18 cellular contexts compared by ENCODE assay signal in genomic region chr1:33122483-33123170, GRCh38. TPM values are rescaled to one million over a fixed set of nuclear protein-coding genes. Genes with fewer than 3 reads are reported as not detected.
DNase-seq lines count a peak whose midpoint lies in the region; ATAC-seq and TF ChIP-seq lines count a peak whose summit lies in the region.
"Had no signal": no experiment of that assay in that cellular context is flagged by ENCODE, and none has a peak within 500 bp of the region (broad histone marks: within the 10 kb centered on the region; RNA-seq: fewer than 3 reads in every experiment).

No MANE protein-coding gene starts in this region.

- H3K27ac Mint-ChIP-seq in activated naive CD8-positive, alpha-beta T cell treated with anti-CD3 and anti-CD28 coated beads, Interleukin-2, amount 10 ng/mL, durations not matched to agents 7 days and 5 days: peak overlapping the region; percentile 26
- H3K27ac Mint-ChIP-seq in activated naive CD8-positive, alpha-beta T cell treated with anti-CD3 and anti-CD28 coated beads for 36 hours: no peak overlapping the region
- no peak overlapping the region for H3K27ac Mint-ChIP-seq in activated T-helper 2 cell treated with anti-CD3 and anti-CD28 coated beads, Interferon-gamma antibody, Interleukin-2, Interleukin-4, amounts not matched to agents 10 μg/mL and 5 μg/mL and 100 μg/mL, durations not matched to agents 14 hours and 24 hours and 36 hours
- peak overlapping the region; percentile 62 for H3K27ac Mint-ChIP-seq in nephron progenitor cell

- H3K4me3 Mint-ChIP-seq in activated naive CD8-positive, alpha-beta T cell treated with anti-CD3 and anti-CD28 coated beads, Interleukin-2, amount 10 ng/mL, durations not matched to agents 7 days and 5 days: no peak overlapping the region
- no peak overlapping the region for H3K4me3 Mint-ChIP-seq in activated naive CD8-positive, alpha-beta T cell treated with anti-CD3 and anti-CD28 coated beads for 36 hours
- no peak overlapping the region for H3K4me3 Mint-ChIP-seq in activated T-helper 2 cell treated with anti-CD3 and anti-CD28 coated beads, Interferon-gamma antibody, Interleukin-2, Interleukin-4, amounts not matched to agents 10 μg/mL and 5 μg/mL and 100 μg/mL, durations not matched to agents 14 hours and 24 hours and 36 hours (ENCODE audit: low read depth)
- H3K4me3 Mint-ChIP-seq in nephron progenitor cell: no peak overlapping the region

- H3K36me3 Mint-ChIP-seq in activated naive CD8-positive, alpha-beta T cell treated with anti-CD3 and anti-CD28 coated beads, Interleukin-2, amount 10 ng/mL, durations not matched to agents 7 days and 5 days: peaks cover 19% of the 10 kb centered on the region
- peaks cover 20% of the 10 kb centered on the region for H3K36me3 Mint-ChIP-seq in activated naive CD8-positive, alpha-beta T cell treated with anti-CD3 and anti-CD28 coated beads for 36 hours
- peaks cover 28% of the 10 kb centered on the region for H3K36me3 Mint-ChIP-seq in activated T-helper 2 cell treated with anti-CD3 and anti-CD28 coated beads, Interferon-gamma antibody, Interleukin-2, Interleukin-4, amounts not matched to agents 10 μg/mL and 5 μg/mL and 100 μg/mL, durations not matched to agents 14 hours and 24 hours and 36 hours (ENCODE audit: low read depth)
- H3K36me3 Mint-ChIP-seq in nephron progenitor cell (ENCODE audit: low read depth): peaks cover 14% of the 10 kb centered on the region

- DNase-seq in activated naive CD8-positive, alpha-beta T cell treated with anti-CD3 and anti-CD28 coated beads, Interleukin-2, amount 10 ng/mL, durations not matched to agents 7 days and 5 days: no peak
- no peak for DNase-seq in activated naive CD8-positive, alpha-beta T cell treated with anti-CD3 and anti-CD28 coated beads for 36 hours
- DNase-seq in activated T-helper 2 cell treated with anti-CD3 and anti-CD28 coated beads, Interferon-gamma antibody, Interleukin-2, Interleukin-4, amounts not matched to agents 10 μg/mL and 5 μg/mL and 100 μg/mL, durations not matched to agents 14 hours and 24 hours and 36 hours (ENCODE audit: low spot score): peak; percentile 6
- DNase-seq in nephron progenitor cell (no peak), ureter (ENCODE audit: low spot score) (peak; percentile 29), activated gamma-delta T cell treated with Interleukin-2 at 50 U/mL for 16 hours (no peak), epidermal melanocyte (ENCODE audit: insufficient read length, low spot score) (no peak), NCI-H1694 (lab: John Stamatoyannopoulos, UW) (no peak)
- DNase-seq: C1 segment of cervical spinal cord; DND-41; GM23248; NCI-H1436; NCI-H2029 treated with DMSO at 0.1 percent for 48 hours; NCI-H2171 treated with DMSO at 0.1 percent for 48 hours; NCI-H446 treated with DMSO at 0.1 percent for 48 hours; NK-92 treated with Interleukin-12 subunit alpha and Interleukin-12 subunit beta, amount 100 ng/mL, for 24 hours had no signal

- ATAC-seq in activated naive CD8-positive, alpha-beta T cell treated with anti-CD3 and anti-CD28 coated beads, Interleukin-2, amount 10 ng/mL, durations not matched to agents 7 days and 5 days (ENCODE audit: low read depth): no peak
- ATAC-seq: GM12878, HCT116 had no signal

- TF ChIP-seq CTCF in nephron progenitor cell (IDR thresholded peaks at IDR 0.05): no peak

- H3K4me1 Mint-ChIP-seq in activated naive CD8-positive, alpha-beta T cell treated with anti-CD3 and anti-CD28 coated beads, Interleukin-2, amount 10 ng/mL, durations not matched to agents 7 days and 5 days: peaks cover 16% of the 10 kb centered on the region
- peaks cover 8% of the 10 kb centered on the region for H3K4me1 Mint-ChIP-seq in activated naive CD8-positive, alpha-beta T cell treated with anti-CD3 and anti-CD28 coated beads for 36 hours
- peaks cover 16% of the 10 kb centered on the region for H3K4me1 Mint-ChIP-seq in activated T-helper 2 cell treated with anti-CD3 and anti-CD28 coated beads, Interferon-gamma antibody, Interleukin-2, Interleukin-4, amounts not matched to agents 10 μg/mL and 5 μg/mL and 100 μg/mL, durations not matched to agents 14 hours and 24 hours and 36 hours (ENCODE audit: low read depth)
- peaks cover 49% of the 10 kb centered on the region for H3K4me1 Mint-ChIP-seq in nephron progenitor cell

- no peaks in the 10 kb centered on the region for H3K27me3 Mint-ChIP-seq in activated naive CD8-positive, alpha-beta T cell treated with anti-CD3 and anti-CD28 coated beads, Interleukin-2, amount 10 ng/mL, durations not matched to agents 7 days and 5 days
- H3K27me3 Mint-ChIP-seq in activated naive CD8-positive, alpha-beta T cell treated with anti-CD3 and anti-CD28 coated beads for 36 hours: no peaks in the 10 kb centered on the region
- no peaks in the 10 kb centered on the region for H3K27me3 Mint-ChIP-seq in activated T-helper 2 cell treated with anti-CD3 and anti-CD28 coated beads, Interferon-gamma antibody, Interleukin-2, Interleukin-4, amounts not matched to agents 10 μg/mL and 5 μg/mL and 100 μg/mL, durations not matched to agents 14 hours and 24 hours and 36 hours (ENCODE audit: low read depth)
- peaks cover 21% of the 10 kb centered on the region for H3K27me3 Mint-ChIP-seq in nephron progenitor cell (ENCODE audit: low read depth, poor library complexity)

- no peaks in the 10 kb centered on the region for H3K9me3 Mint-ChIP-seq in activated naive CD8-positive, alpha-beta T cell treated with anti-CD3 and anti-CD28 coated beads, Interleukin-2, amount 10 ng/mL, durations not matched to agents 7 days and 5 days
- peaks cover 3% of the 10 kb centered on the region for H3K9me3 Mint-ChIP-seq in activated naive CD8-positive, alpha-beta T cell treated with anti-CD3 and anti-CD28 coated beads for 36 hours
- no peaks in the 10 kb centered on the region for H3K9me3 Mint-ChIP-seq in activated T-helper 2 cell treated with anti-CD3 and anti-CD28 coated beads, Interferon-gamma antibody, Interleukin-2, Interleukin-4, amounts not matched to agents 10 μg/mL and 5 μg/mL and 100 μg/mL, durations not matched to agents 14 hours and 24 hours and 36 hours
- peaks cover 13% of the 10 kb centered on the region for H3K9me3 Mint-ChIP-seq in nephron progenitor cell

- POLR2A ChIA-PET in activated naive CD8-positive, alpha-beta T cell treated with anti-CD3 and anti-CD28 coated beads, Interleukin-2, amount 10 ng/mL, durations not matched to agents 7 days and 5 days (lab: Charles Lee): no interaction called here

- intact Hi-C loops in activated T-helper 2 cell treated with anti-CD3 and anti-CD28 coated beads, Interferon-gamma antibody, Interleukin-2, Interleukin-4, amounts not matched to agents 10 μg/mL and 5 μg/mL and 100 μg/mL, durations not matched to agents 14 hours and 24 hours and 36 hours (cut with micrococcal nuclease): no loop called here

RNA-seq across cellular contexts. Expression of gene AZIN2, which starts 41.7 kb away (rescaled TPM):
- 10 to 100 TPM; 16.5 to 16.6 TPM for total RNA-seq in activated naive CD8-positive, alpha-beta T cell treated with anti-CD3 and anti-CD28 coated beads, Interleukin-2, amount 10 ng/mL, durations not matched to agents 7 days and 5 days
- 1 to 10 TPM; 1.8 to 3.6 TPM for total RNA-seq in activated naive CD8-positive, alpha-beta T cell treated with anti-CD3 and anti-CD28 coated beads for 36 hours
- total RNA-seq in activated T-helper 2 cell treated with anti-CD3 and anti-CD28 coated beads, Interferon-gamma antibody, Interleukin-2, Interleukin-4, amounts not matched to agents 10 μg/mL and 5 μg/mL and 100 μg/mL, durations not matched to agents 14 hours and 24 hours and 36 hours: 2.4 and 2.9 TPM in 2 replicates
- 4.6 TPM for total RNA-seq in ureter

RNA-seq across cellular contexts. Expression of gene TRIM62, which starts 59.2 kb away (rescaled TPM):
- total RNA-seq in activated naive CD8-positive, alpha-beta T cell treated with anti-CD3 and anti-CD28 coated beads, Interleukin-2, amount 10 ng/mL, durations not matched to agents 7 days and 5 days: 10 to 100 TPM; 13.5 to 14.4 TPM
- total RNA-seq in activated naive CD8-positive, alpha-beta T cell treated with anti-CD3 and anti-CD28 coated beads for 36 hours: 1 to 10 TPM; 3.4 to 4.5 TPM
- total RNA-seq in activated T-helper 2 cell treated with anti-CD3 and anti-CD28 coated beads, Interferon-gamma antibody, Interleukin-2, Interleukin-4, amounts not matched to agents 10 μg/mL and 5 μg/mL and 100 μg/mL, durations not matched to agents 14 hours and 24 hours and 36 hours: 5.0 and 5.6 TPM in 2 replicates
- 16.1 TPM for total RNA-seq in ureter

Comparison
In these comparisons a context has a peak if more than half of its experiments do, and no peak if none do; other contexts are left out.
1. H3K27ac Mint-ChIP-seq: peak in activated naive CD8-positive, alpha-beta T cell treated with anti-CD3 and anti-CD28 coated beads, Interleukin-2, amount 10 ng/mL, durations not matched to agents 7 days and 5 days (single experiment) and nephron progenitor cell (single experiment); none in activated naive CD8-positive, alpha-beta T cell treated with anti-CD3 and anti-CD28 coated beads for 36 hours (single experiment) and activated T-helper 2 cell treated with anti-CD3 and anti-CD28 coated beads, Interferon-gamma antibody, Interleukin-2, Interleukin-4, amounts not matched to agents 10 μg/mL and 5 μg/mL and 100 μg/mL, durations not matched to agents 14 hours and 24 hours and 36 hours (single experiment).
2. DNase-seq: peak in activated T-helper 2 cell treated with anti-CD3 and anti-CD28 coated beads, Interferon-gamma antibody, Interleukin-2, Interleukin-4, amounts not matched to agents 10 μg/mL and 5 μg/mL and 100 μg/mL, durations not matched to agents 14 hours and 24 hours and 36 hours (single experiment) and ureter (single experiment); none in activated naive CD8-positive, alpha-beta T cell treated with anti-CD3 and anti-CD28 coated beads, Interleukin-2, amount 10 ng/mL, durations not matched to agents 7 days and 5 days (single experiment), activated naive CD8-positive, alpha-beta T cell treated with anti-CD3 and anti-CD28 coated beads for 36 hours (single experiment), nephron progenitor cell (single experiment), activated gamma-delta T cell treated with Interleukin-2 at 50 U/mL for 16 hours (single experiment), epidermal melanocyte (single experiment) and NCI-H1694 (single experiment).